In genomic region chr17:79834575-79835469, GRCh38 we compare ENCODE assay signal across 8 cellular contexts. TPM values are rescaled to one million over a fixed set of nuclear protein-coding genes. Genes with fewer than 3 reads are reported as not detected.
DNase-seq lines count a peak whose midpoint lies in the region; ATAC-seq and TF ChIP-seq lines count a peak whose summit lies in the region.

No MANE protein-coding gene starts in this region.

- WGBS in right lobe of liver (ENCODE audit: insufficient coverage, low coverage, low lambda C conversion rate, missing lambda C conversion rate), result 72% methylated on average over 29 of the region's 61 CpGs

- intact Hi-C loops in right lobe of liver (cut with DNase I), result no loop called here

- no peak for ATAC-seq in right lobe of liver

- H3K27ac ChIP-seq in right lobe of liver, result peak overlapping the region in 1 of 3 donors; percentile 99

- POLR2A ChIA-PET in HEK293T (lab: Yijun Ruan, JAX), result interaction anchor here (0.6 to 3.0 kb wide), 6 partner anchors 9 to 46 kb away, joined by 3 to 25 read pairs (median 4); partner anchors contain the start of gene CBX8

- H3K27me3 ChIP-seq in BE2C (peaks cover 3% of the 10 kb centered on the region), right lobe of liver (no peaks in the 10 kb centered on the region)

- H3K4me1 Mint-ChIP-seq in activated naive CD8-positive, alpha-beta T cell treated with anti-CD3 and anti-CD28 coated beads for 36 hours, result peaks cover 24% of the 10 kb centered on the region

- TF ChIP-seq CTCF in BE2C (IDR thresholded peaks at IDR 0.05; ENCODE audit: low read depth, low read length) (peak; percentile 68), right lobe of liver (IDR thresholded peaks at IDR 0.05) (peak; percentile 51 to 74 (median 64))

- CTCF ChIA-PET in HEK293T (lab: Yijun Ruan, JAX), result interaction anchor here (0.6 to 2.5 kb wide), 21 partner anchors 10 to 145 kb away, joined by 3 to 11 read pairs (median 4); no protein-coding TSS in a partner anchor

- no peak for TF ChIP-seq POLR2A in right lobe of liver (IDR thresholded peaks at IDR 0.05)

- no peak for DNase-seq in BE2C
- DNase-seq in HEK293T (ENCODE audit: extremely low spot score), result peak; percentile 58
- peak; percentile 56 for DNase-seq in activated naive CD8-positive, alpha-beta T cell treated with anti-CD3 and anti-CD28 coated beads for 36 hours
- DNase-seq in right lobe of liver, result peak in 2 of 3 donors; percentile 35 to 68
- DNase-seq in NCI-H146 (lab: John Stamatoyannopoulos, UW), result no peak
- DNase-seq in T-helper 1 cell, result no peak
- DNase-seq in NCI-H187 (lab: John Stamatoyannopoulos, UW), result no peak
- DNase-seq in SIG-M5 treated with dmso at 0.1 percent for 504 hours (lab: John Stamatoyannopoulos, UW; ENCODE audit: unreplicated experiment), result no peak

- H3K4me3 Mint-ChIP-seq in activated naive CD8-positive, alpha-beta T cell treated with anti-CD3 and anti-CD28 coated beads for 36 hours, result no peak overlapping the region

- H3K9me3 ChIP-seq in BE2C (no peaks in the 10 kb centered on the region), right lobe of liver (no peaks in the 10 kb centered on the region)

- H3K36me3 ChIP-seq in BE2C, result peaks cover 15% of the 10 kb centered on the region
- H3K36me3 ChIP-seq in right lobe of liver, result peaks cover 0 to 15% (median 6%) of the 10 kb centered on the region in 4 donors

- H3K27me3 Mint-ChIP-seq in activated naive CD8-positive, alpha-beta T cell treated with anti-CD3 and anti-CD28 coated beads for 36 hours, result peaks cover 2% of the 10 kb centered on the region

- peaks cover 8% of the 10 kb centered on the region; the same call in 1 of the 2 replicates for H3K4me1 ChIP-seq in BE2C
- peaks cover 0 to 48% (median 23%) of the 10 kb centered on the region in 4 donors for H3K4me1 ChIP-seq in right lobe of liver

- no peaks in the 10 kb centered on the region for H3K9me3 Mint-ChIP-seq in activated naive CD8-positive, alpha-beta T cell treated with anti-CD3 and anti-CD28 coated beads for 36 hours

- no peak overlapping the region for H3K27ac Mint-ChIP-seq in activated naive CD8-positive, alpha-beta T cell treated with anti-CD3 and anti-CD28 coated beads for 36 hours

- H3K36me3 Mint-ChIP-seq in activated naive CD8-positive, alpha-beta T cell treated with anti-CD3 and anti-CD28 coated beads for 36 hours, result peaks cover 11% of the 10 kb centered on the region

- H3K4me3 ChIP-seq in BE2C (ENCODE audit: low read depth, low read length), result no peak overlapping the region
- H3K4me3 ChIP-seq in right lobe of liver, result no peak overlapping the region

TF ChIP-seq in HEK293T, 16 proteins besides CTCF, POLR2A, EP300 and RAD21:
- no peak for TF ChIP-seq TARDBP (IDR thresholded peaks at IDR 0.05)
- TF ChIP-seq HDGF (IDR thresholded peaks at IDR 0.05; ENCODE audit: borderline replicate concordance), result 0 out of 2 replicates have a peak, but pooled peaks have one; percentile 16
- TF ChIP-seq L3MBTL2 (conservative IDR thresholded peaks at IDR 0.05), result no peak
- TF ChIP-seq NFRKB (IDR thresholded peaks at IDR 0.05), result no peak
- no peak for TF ChIP-seq SP1 (IDR thresholded peaks at IDR 0.05)
- TF ChIP-seq FOXA1 (IDR thresholded peaks at IDR 0.05), result no peak
- no peak for TF ChIP-seq LEF1 (IDR thresholded peaks at IDR 0.05; ENCODE audit: borderline replicate concordance)
- no peak for TF ChIP-seq BHLHE40 (IDR thresholded peaks at IDR 0.05; ENCODE audit: borderline replicate concordance)
- TF ChIP-seq PKNOX1 (IDR thresholded peaks at IDR 0.05), result no peak
- no peak for TF ChIP-seq SUZ12 (IDR thresholded peaks at IDR 0.05)
- TF ChIP-seq FOXM1 (IDR thresholded peaks at IDR 0.05; ENCODE audit: borderline replicate concordance), result peak; percentile 67; the same call in 1 of the 2 replicates
- no peak for TF ChIP-seq ARNT (IDR thresholded peaks at IDR 0.05)
- no peak for TF ChIP-seq CTBP1 (IDR thresholded peaks at IDR 0.05; ENCODE audit: borderline replicate concordance)
- no peak for TF ChIP-seq FOXK2 (IDR thresholded peaks at IDR 0.05)
- TF ChIP-seq ELF4 (IDR thresholded peaks at IDR 0.05), result no peak
- TF ChIP-seq ZNF384 (IDR thresholded peaks at IDR 0.05), result no peak

RNA-seq across cellular contexts. Expression of gene CBX4, which starts 4.4 kb away (rescaled TPM):
- 226 TPM for polyA plus RNA-seq in BE2C (2012; ENCODE audit: insufficient read depth, insufficient read length, low read depth)
- total RNA-seq in activated naive CD8-positive, alpha-beta T cell treated with anti-CD3 and anti-CD28 coated beads for 36 hours, result 10 to 100 TPM; 18.2 to 18.6 TPM
- total RNA-seq in right lobe of liver, result 10 to 100 TPM in 5 of 6 experiments, 1 to 10 TPM in 1; 8.9 to 21.9 (median 15.1) TPM

RNA-seq across cellular contexts. Expression of gene CBX8, which starts 37.9 kb away (rescaled TPM):
- 54.5 TPM for polyA plus RNA-seq in BE2C (2012; ENCODE audit: insufficient read depth, insufficient read length, low read depth)
- 1 to 10 TPM; 3.5 to 4.1 TPM for total RNA-seq in activated naive CD8-positive, alpha-beta T cell treated with anti-CD3 and anti-CD28 coated beads for 36 hours
- total RNA-seq in right lobe of liver, result 1 to 10 TPM; 1.2 to 4.7 (median 2.0) TPM

RNA-seq across cellular contexts. Expression of gene CBX2, which starts 56.9 kb away (rescaled TPM):
- 46.9 TPM for polyA plus RNA-seq in BE2C (2012; ENCODE audit: insufficient read depth, insufficient read length, low read depth)
- total RNA-seq in activated naive CD8-positive, alpha-beta T cell treated with anti-CD3 and anti-CD28 coated beads for 36 hours, result 1 to 10 TPM; 5.2 to 5.4 TPM
- total RNA-seq in right lobe of liver, result 1 to 10 TPM in 3 of 6 experiments, under 1 TPM in 3; 0.33 to 3.5 (median 1.1) TPM

Comparison
In these comparisons a context has a peak if more than half of its experiments do, and no peak if none do; other contexts are left out.
1. DNase-seq: peak in HEK293T (single experiment), activated naive CD8-positive, alpha-beta T cell treated with anti-CD3 and anti-CD28 coated beads for 36 hours (single experiment) and right lobe of liver (2 of 3); none in BE2C (single experiment), NCI-H146 (single experiment), T-helper 1 cell (0 of 5), NCI-H187 (0 of 2) and SIG-M5 treated with dmso at 0.1 percent for 504 hours (single experiment).